In genomic region chr12:93356214-93356613, GRCh38 we compare ENCODE assay signal across 31 cellular contexts. TPM values are rescaled to one million over a fixed set of nuclear protein-coding genes. Genes with fewer than 3 reads are reported as not detected.
A peak's percentile ranks its signal among the peaks of the same experiment; 100 is the strongest.
DNase-seq lines count a peak whose midpoint lies in the region; ATAC-seq, FAIRE-seq and TF ChIP-seq lines count a peak whose summit lies in the region.
"Had no signal": no experiment of that assay in that cellular context is flagged by ENCODE, and none has a peak within 500 bp of the region (broad histone marks: within the 10 kb centered on the region; RNA-seq: fewer than 3 reads in every experiment).

No MANE protein-coding gene starts in this region.

- no TSS peak for BruUV-seq in K562 (replicated peaks; lab: Mats Ljungman, UMichigan)

- H3K27me3 ChIP-seq in K562 (ENCODE audit: control insufficient read depth in 2 of 2, insufficient read depth in 2 of 2, low read length in 2 of 2) = no peaks in the 10 kb centered on the region
- no peaks in the 10 kb centered on the region for H3K27me3 ChIP-seq in brain microvascular endothelial cell (replicated peaks)
- H3K27me3 ChIP-seq: BE2C; BLaER1; BLaER1 treated with 17β-estradiol and CSF1 and Interleukin-3, amounts not matched to agents 10 nM and 100 nM had no signal

- TF ChIP-seq CTCF in K562 (IDR thresholded peaks at IDR 0.05 in 2 of 3, conservative IDR thresholded peaks at IDR 0.05 in 1 of 3; ENCODE audit: insufficient read depth in 2 of 3, low read depth in 1 of 3, low read length in 3 of 3) = peak; percentile 43 to 59 (median 54); a peak in 5 of 6 replicates
- peak; percentile 18 for TF ChIP-seq CTCF in brain microvascular endothelial cell (IDR thresholded peaks at IDR 0.05; ENCODE audit: low read depth, low read length, missing control alignments)

- peak; percentile 28 to 75 (median 42) for DNase-seq in K562 (ENCODE audit: extremely low read depth in 1 of 4, low spot score in 3 of 4)
- no peak for DNase-seq in brain microvascular endothelial cell
- DNase-seq in retina = no peak
- DNase-seq in cerebellar cortex (ENCODE audit: low spot score) = no peak
- DNase-seq: 8988T; ACHN; AML-193; BE2C; C1 segment of cervical spinal cord; Caco-2; Calu3; CD4-positive, alpha-beta memory T cell; CD4-positive, alpha-beta T cell; CD4-positive, CD25-positive, alpha-beta regulatory T cell; CD8-positive, alpha-beta memory T cell; CD8-positive, alpha-beta T cell; COR-L47; DMS 273 treated with DMSO at 0.1 percent for 48 hours; DMS153; DMS53; DMS79; DMS79 treated with DMSO at 0.1 percent for 48 hours; DND-41; EL had no signal

- H3K9me3 ChIP-seq in K562 (replicated peaks; ENCODE audit: control insufficient read depth, insufficient read depth, low read depth, low read length) = no peaks in the 10 kb centered on the region
- H3K9me3 ChIP-seq: A549; BE2C; BLaER1; BLaER1 treated with 17β-estradiol and CSF1 and Interleukin-3, amounts not matched to agents 10 nM and 100 nM; Caco-2 had no signal

- intact Hi-C loops in K562 (cut with micrococcal nuclease) = no loop called here

- CTCF ChIA-PET in K562 (lab: Yijun Ruan, JAX; ENCODE audit: low intra/inter-chr PET ratio) = no interaction called here

- peak; percentile 84 for FAIRE-seq in K562 (lab: Jason Lieb, UNC)
- FAIRE-seq: A204.1, A549, D721Med had no signal

- no peak for TF ChIP-seq EP300 in K562 (IDR thresholded peaks at IDR 0.05; ENCODE audit: low read length)

- POLR2A ChIA-PET in K562 (lab: Yijun Ruan, JAX) = interaction anchor here (0.6 kb wide), 1 partner anchor 10 kb away, joined by 4 read pairs; no protein-coding TSS in a partner anchor

- no peaks in the 10 kb centered on the region for H3K79me2 ChIP-seq in K562 (ENCODE audit: control insufficient read depth, insufficient read depth, low read length)

- ATAC-seq in K562 = peak; percentile 95
- ATAC-seq: A549; CD8-positive, alpha-beta T cell had no signal

- no peaks in the 10 kb centered on the region for H3K9me1 ChIP-seq in K562 (ENCODE audit: control insufficient read depth, insufficient read depth, low read length)

- peak overlapping the region; percentile 84 for H2AFZ ChIP-seq in K562 (ENCODE audit: low read depth, low read length)

- no peak for TF ChIP-seq POLR2A in K562 (conservative IDR thresholded peaks at IDR 0.05)

- no peaks in the 10 kb centered on the region for H4K20me1 ChIP-seq in K562 (replicated peaks; ENCODE audit: control insufficient read depth, insufficient read depth, low read length)
- H4K20me1 ChIP-seq: BLaER1; BLaER1 treated with 17β-estradiol and CSF1 and Interleukin-3, amounts not matched to agents 10 nM and 100 nM had no signal

- no peaks in the 10 kb centered on the region for H3K36me3 ChIP-seq in K562 (ENCODE audit: control insufficient read depth, insufficient read depth, low read length)
- no peaks in the 10 kb centered on the region for H3K36me3 ChIP-seq in brain microvascular endothelial cell (replicated peaks)
- H3K36me3 ChIP-seq: BE2C; BLaER1; BLaER1 treated with 17β-estradiol and CSF1 and Interleukin-3, amounts not matched to agents 10 nM and 100 nM had no signal

- peak overlapping the region; percentile 30; the same call in 2 of the 3 replicates for H3K27ac ChIP-seq in K562 (ENCODE audit: extremely low read depth, low read depth, low read length)
- H3K27ac ChIP-seq in brain microvascular endothelial cell = no peak overlapping the region
- H3K27ac ChIP-seq: 22Rv1; A549; BLaER1; BLaER1 treated with 17β-estradiol and CSF1 and Interleukin-3, amounts not matched to agents 10 nM and 100 nM; C4-2B had no signal

- 18% methylated on average over 8 of the region's 8 CpGs for WGBS in K562 (ENCODE audit: insufficient coverage, low coverage, missing lambda C conversion rate)

- H3K9ac ChIP-seq in K562 (ENCODE audit: insufficient read depth in 1 of 2, low read depth in 2 of 2, low read length in 2 of 2) = 0 out of 4 replicates have a peak overlapping the region, but pooled peaks of 1 of the 2 experiments have one; percentile 6
- H3K9ac ChIP-seq: BLaER1; BLaER1 treated with 17β-estradiol and CSF1 and Interleukin-3, amounts not matched to agents 10 nM and 100 nM had no signal

- no peak overlapping the region for H3K4me3 ChIP-seq in K562
- H3K4me3 ChIP-seq in brain microvascular endothelial cell (ENCODE audit: low read depth, low read length) = no peak overlapping the region
- H3K4me3 ChIP-seq: A549; BLaER1; BLaER1 treated with 17β-estradiol and CSF1 and Interleukin-3, amounts not matched to agents 10 nM and 100 nM had no signal

- peak; percentile 16 to 51; a peak in 2 of 4 replicates for TF ChIP-seq RAD21 in K562 (CRISPR knock-in tag; conservative IDR thresholded peaks at IDR 0.05 in 1 of 2, IDR thresholded peaks at IDR 0.05 in 1 of 2)

- in situ Hi-C loops in K562 (cut with MboI) (no loop called here), brain microvascular endothelial cell (cut with HindIII; ENCODE audit: low pct_ligation_motif_present, low sequenced_read_pairs) (no loop called here)

- no peak overlapping the region for H3K4me2 ChIP-seq in K562 (ENCODE audit: insufficient read depth, low read length)
- H3K4me2 ChIP-seq: A549; BLaER1; BLaER1 treated with 17β-estradiol and CSF1 and Interleukin-3, amounts not matched to agents 10 nM and 100 nM had no signal

- peaks cover 0 to 5% of the 10 kb centered on the region in 2 experiments; a peak in 2 of 5 replicates for H3K4me1 ChIP-seq in K562 (replicated peaks in 1 of 2; ENCODE audit: control insufficient read depth in 2 of 2, insufficient read depth in 2 of 2, low read length in 2 of 2)
- H3K4me1 ChIP-seq: A549; BE2C; BLaER1; BLaER1 treated with 17β-estradiol and CSF1 and Interleukin-3, amounts not matched to agents 10 nM and 100 nM; Caco-2 had no signal

TF ChIP-seq in K562, 482 proteins besides CTCF, POLR2A, EP300 and RAD21 (continues in another document):
- TF ChIP-seq POLR3G (IDR thresholded peaks at IDR 0.05; ENCODE audit: extremely low read depth, insufficient read length, insufficient replicate concordance) (no peak), FIP1L1 (IDR thresholded peaks at IDR 0.05; ENCODE audit: low read depth, low read length, poor library complexity, severe bottlenecking) (no peak), ZNF175 (CRISPR knock-in tag; IDR thresholded peaks at IDR 0.05; ENCODE audit: low read depth) (no peak), ETV6 (IDR thresholded peaks at IDR 0.05; ENCODE audit: borderline replicate concordance in 1 of 2, low read depth in 2 of 2, low read length in 1 of 2) (no peak), ETV6 (CRISPR knock-in tag; IDR thresholded peaks at IDR 0.05; ENCODE audit: borderline replicate concordance) (no peak), DDX20 (tag; IDR thresholded peaks at IDR 0.05; ENCODE audit: low read depth) (no peak), POLR3A (IDR thresholded peaks at IDR 0.05; ENCODE audit: borderline replicate concordance, extremely low read depth, insufficient read depth, insufficient read length) (no peak), STAT5B (CRISPR knock-in tag; IDR thresholded peaks at IDR 0.05) (no peak), PYGO2 (tag; IDR thresholded peaks at IDR 0.05) (no peak), TGIF2 (CRISPR knock-in tag; IDR thresholded peaks at IDR 0.05) (no peak), FOXA3 (CRISPR knock-in tag; conservative IDR thresholded peaks at IDR 0.05 in 1 of 2, IDR thresholded peaks at IDR 0.05 in 1 of 2) (no peak), RHOXF2B (CRISPR knock-in tag; conservative IDR thresholded peaks at IDR 0.05) (no peak), DEAF1 (CRISPR knock-in tag; IDR thresholded peaks at IDR 0.05) (no peak), SAFB2 (IDR thresholded peaks at IDR 0.05; ENCODE audit: borderline replicate concordance, low read depth, low read length, severe bottlenecking) (no peak)

RNA-seq across cellular contexts. Expression of gene NUDT4, which starts 21.5 kb away (rescaled TPM):
- total RNA-seq in K562 (2011; cell fraction: chromatin; rRNA removed; ENCODE audit: low replicate concordance) = 29.5 and 81.9 TPM in 2 replicates
- 29.0 and 33.4 TPM in 2 replicates for total RNA-seq in K562 (2011; cell fraction: nucleolus; rRNA removed)
- total RNA-seq in K562 (2011; cell fraction: nucleoplasm; rRNA removed) = 63.9 and 138 TPM in 2 replicates
- total RNA-seq in K562 (2014; rRNA removed) = 87.5 and 102 TPM in 2 replicates
- total RNA-seq in K562 (2014; rRNA removed; fragmentation: Illumina TruSeq; extraction: Trizol) = 158 and 187 TPM in 2 replicates
- 87.4 and 99.2 TPM in 2 replicates for total RNA-seq in K562 (2015; rRNA removed; fragmentation: Illumina TruSeq; extraction: Trizol)
- total RNA-seq in K562 (2021) = 132 and 147 TPM in 2 replicates
- polyA plus RNA-seq in K562 (2011; rRNA removed) = 112 and 164 TPM in 2 replicates
- 57.9 and 68.4 TPM in 2 replicates for polyA plus RNA-seq in K562 (2011; cell fraction: cytosol; rRNA removed)
- 14.0 and 27.3 TPM in 2 replicates for polyA plus RNA-seq in K562 (2011; cell fraction: nucleus; rRNA removed)
- polyA plus RNA-seq in K562 (2012) = 64.5 and 88.2 TPM in 2 replicates
- 116 and 128 TPM in 2 replicates for polyA plus RNA-seq in K562 (2014; fragmentation: Illumina TruSeq; extraction: Trizol)
- 10 to 100 TPM; 38.1 to 60.2 TPM for polyA plus RNA-seq in K562 (2014; fragmentation: Nextera tagmentation; extraction: Ambion mirVana)
- polyA plus RNA-seq in K562 (2014; rRNA removed) = 84.6 and 94.2 TPM in 2 replicates
- 147 and 162 TPM in 2 replicates for polyA minus RNA-seq in K562 (2011; rRNA and poly(A)+ RNA removed)
- polyA minus RNA-seq in K562 (2011; cell fraction: cytosol; rRNA and poly(A)+ RNA removed) = 62.3 and 75.6 TPM in 2 replicates
- polyA minus RNA-seq in K562 (2011; cell fraction: nucleus; rRNA and poly(A)+ RNA removed) = 27.5 and 37.5 TPM in 2 replicates

Comparison
In these comparisons a context has a peak if more than half of its experiments do, and no peak if none do; other contexts are left out.
1. DNase-seq: peak in K562 (4 of 4); none in brain microvascular endothelial cell (single experiment), retina (single experiment) and cerebellar cortex (single experiment).